In the genomic region with DNA sequence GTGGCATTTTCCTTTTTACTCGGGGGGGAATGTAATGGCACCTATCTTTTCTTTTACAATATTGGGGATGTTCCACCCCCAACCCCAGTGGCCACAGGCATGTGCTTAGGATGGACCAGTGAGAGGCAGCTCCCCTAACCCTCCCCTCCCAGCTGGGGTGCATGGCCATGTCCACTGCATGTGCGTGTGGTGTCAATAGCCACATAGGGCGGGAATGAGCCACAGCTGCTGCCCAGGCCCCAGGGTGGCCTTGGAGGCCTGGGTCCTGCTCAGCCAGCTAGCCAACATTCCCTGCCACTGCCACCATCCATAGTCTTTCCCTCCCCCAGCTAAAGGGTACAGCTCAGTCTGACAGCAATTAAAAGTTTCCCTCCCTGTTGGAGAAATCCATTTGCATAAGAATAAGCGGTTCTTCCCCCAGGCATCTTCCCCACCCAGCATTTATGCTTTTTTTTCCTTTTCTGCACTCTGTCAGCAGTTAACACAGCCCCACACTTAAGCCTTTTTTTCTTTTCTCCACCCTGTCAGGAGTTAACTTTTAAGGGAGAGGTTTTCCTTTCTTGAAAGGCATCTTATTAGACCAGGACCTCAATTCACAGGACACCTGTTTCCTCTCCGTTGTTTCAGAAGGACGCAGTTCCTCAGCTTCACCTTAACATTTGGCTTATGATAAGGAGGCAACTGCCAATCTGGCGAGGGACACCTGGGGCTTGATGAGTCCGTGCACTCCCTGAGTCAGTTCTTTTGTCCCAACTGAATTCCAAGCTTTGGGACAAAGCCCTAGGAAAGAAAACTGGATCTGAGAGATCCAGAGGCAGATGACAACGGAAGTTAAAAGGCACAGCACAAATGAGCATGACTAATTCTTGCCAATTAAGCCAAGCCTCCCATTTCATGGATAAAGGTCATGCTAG, we compare ENCODE assay signal across 1 cellular context.
A peak's percentile ranks its signal among the peaks of the same experiment; 100 is the strongest.
TF ChIP-seq lines count a peak whose summit lies in the region.

No MANE protein-coding gene starts in this region.

TF ChIP-seq in H1, 55 proteins besides CTCF, POLR2A, EP300 and RAD21:
- TF ChIP-seq NANOG (IDR thresholded peaks at IDR 0.05; ENCODE audit: insufficient read depth, low read depth, low read length, poor library complexity, severe bottlenecking) (no peak), CBX8 (IDR thresholded peaks at IDR 0.05; ENCODE audit: borderline replicate concordance, low read depth, low read length) (no peak), RBBP5 (IDR thresholded peaks at IDR 0.05; ENCODE audit: borderline replicate concordance, low read depth, low read length) (no peak), SP4 (IDR thresholded peaks at IDR 0.05; ENCODE audit: low read length) (no peak), SP1 (IDR thresholded peaks at IDR 0.05; ENCODE audit: low read depth, low read length) (no peak)
- TF ChIP-seq, protein P1, sequence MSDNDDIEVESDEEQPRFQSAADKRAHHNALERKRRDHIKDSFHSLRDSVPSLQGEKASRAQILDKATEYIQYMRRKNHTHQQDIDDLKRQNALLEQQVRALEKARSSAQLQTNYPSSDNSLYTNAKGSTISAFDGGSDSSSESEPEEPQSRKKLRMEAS (IDR thresholded peaks at IDR 0.05), result peak; percentile 58
- TF ChIP-seq, protein P2, sequence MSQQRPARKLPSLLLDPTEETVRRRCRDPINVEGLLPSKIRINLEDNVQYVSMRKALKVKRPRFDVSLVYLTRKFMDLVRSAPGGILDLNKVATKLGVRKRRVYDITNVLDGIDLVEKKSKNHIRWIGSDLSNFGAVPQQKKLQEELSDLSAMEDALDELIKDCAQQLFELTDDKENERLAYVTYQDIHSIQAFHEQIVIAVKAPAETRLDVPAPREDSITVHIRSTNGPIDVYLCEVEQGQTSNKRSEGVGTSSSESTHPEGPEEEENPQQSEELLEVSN (IDR thresholded peaks at IDR 0.05), result peak; percentile 53; the same call in 1 of the 2 replicates
- TF ChIP-seq, protein P3, sequence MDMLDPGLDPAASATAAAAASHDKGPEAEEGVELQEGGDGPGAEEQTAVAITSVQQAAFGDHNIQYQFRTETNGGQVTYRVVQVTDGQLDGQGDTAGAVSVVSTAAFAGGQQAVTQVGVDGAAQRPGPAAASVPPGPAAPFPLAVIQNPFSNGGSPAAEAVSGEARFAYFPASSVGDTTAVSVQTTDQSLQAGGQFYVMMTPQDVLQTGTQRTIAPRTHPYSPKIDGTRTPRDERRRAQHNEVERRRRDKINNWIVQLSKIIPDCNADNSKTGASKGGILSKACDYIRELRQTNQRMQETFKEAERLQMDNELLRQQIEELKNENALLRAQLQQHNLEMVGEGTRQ (IDR thresholded peaks at IDR 0.05; ENCODE audit: low read length), result no peak
TF ChIP-seq in H1: peak in this region for 2.
